Comparison of ENCODE assay signal across 8 cellular contexts in genomic region chr15:45186771-45187577, GRCh38. TPM values are rescaled to one million over a fixed set of nuclear protein-coding genes. Genes with fewer than 3 reads are reported as not detected.
DNase-seq lines count a peak whose midpoint lies in the region; ATAC-seq, FAIRE-seq and TF ChIP-seq lines count a peak whose summit lies in the region.

No MANE protein-coding gene starts in this region.

- no peaks in the 10 kb centered on the region for H3K27me3 ChIP-seq in muscle layer of colon (ENCODE audit: control insufficient read depth in 1 of 2, insufficient read depth in 2 of 2, low read length in 2 of 2)

- 92% methylated on average over 20 of the region's 42 CpGs for whole genome bisulfite sequencing in A549 (ENCODE audit: missing lambda C conversion rate)

- CTCF ChIA-PET in A549 (lab: Yijun Ruan, JAX): interaction anchor here (2.3 to 3.0 kb wide), 2 partner anchors 19 to 24 kb away, joined by 10 to 11 read pairs; no protein-coding TSS in a partner anchor

- TF ChIP-seq EP300 in A549 (IDR thresholded peaks at IDR 0.05): no peak

- H3K36me3 ChIP-seq in muscle layer of colon (ENCODE audit: insufficient read depth, low read length): no peaks in the 10 kb centered on the region

- no peak overlapping the region for H3K27ac Mint-ChIP-seq in chondrocyte (ENCODE audit: unreplicated experiment)

- ATAC-seq in A549: no peak
- peak; percentile 4 for ATAC-seq in HG02759 (IDR thresholded peaks at IDR 0.05; ENCODE audit: unreplicated experiment)

- DNase-seq in A549 (ENCODE audit: low read depth in 1 of 2, low spot score in 1 of 2) (no peak), chondrocyte (ENCODE audit: low spot score) (no peak), T1000 (lab: John Stamatoyannopoulos, UW) (no peak), glomerular visceral epithelial cell (ENCODE audit: extremely low spot score) (no peak), NCI-H526 treated with DMSO at 0.1 percent for 48 hours (lab: John Stamatoyannopoulos, UW) (no peak)
- DNase-seq in activated CD4-positive, alpha-beta T cell treated with anti-CD3 and anti-CD28 coated beads, Interleukin-2, amount 50 U/mL, for 4 hours: no peak

- H3K27me3 Mint-ChIP-seq in chondrocyte (ENCODE audit: low read depth): no peaks in the 10 kb centered on the region

- no peak for TF ChIP-seq POLR2A in A549 (IDR thresholded peaks at IDR 0.05; ENCODE audit: low read length)

- H3K4me1 ChIP-seq in A549 (peaks cover 8% of the 10 kb centered on the region; the same call in 1 of the 3 replicates), muscle layer of colon (ENCODE audit: insufficient read depth, low read length) (peaks cover 24% of the 10 kb centered on the region)

- H3K4me3 Mint-ChIP-seq in chondrocyte (ENCODE audit: unreplicated experiment): peak overlapping the region; percentile 75

- H3K9ac ChIP-seq in muscle layer of colon (ENCODE audit: low read length): peak overlapping the region; percentile 1

- H3K36me3 Mint-ChIP-seq in chondrocyte (ENCODE audit: low read depth): no peaks in the 10 kb centered on the region

- H3K9me3 ChIP-seq in A549 (no peaks in the 10 kb centered on the region), muscle layer of colon (ENCODE audit: low read length) (no peaks in the 10 kb centered on the region)

- FAIRE-seq in A549 (lab: Jason Lieb, UNC): no peak

- TF ChIP-seq RAD21 in A549 (conservative IDR thresholded peaks at IDR 0.05 in 1 of 2, IDR thresholded peaks at IDR 0.05 in 1 of 2): no peak

- H3K4me2 ChIP-seq in A549: peak overlapping the region; percentile 93

- POLR2A ChIA-PET in A549 (lab: Yijun Ruan, JAX): no interaction called here

- H3K27ac ChIP-seq in A549 (peak overlapping the region; percentile 77 to 87; a peak in 4 of 6 replicates), muscle layer of colon (ENCODE audit: low read depth, low read length) (peak overlapping the region; percentile 91)

- TF ChIP-seq CTCF in A549 (IDR thresholded peaks at IDR 0.05) (no peak), chondrocyte (IDR thresholded peaks at IDR 0.05) (no peak)

- H3K4me1 Mint-ChIP-seq in chondrocyte (ENCODE audit: low read depth): peaks cover 26% of the 10 kb centered on the region

- H3K4me3 ChIP-seq in A549 (peak overlapping the region; percentile 52), muscle layer of colon (ENCODE audit: low read depth in 1 of 2, low read length in 2 of 2) (peak overlapping the region; percentile 51 to 68)

- H3K9me3 Mint-ChIP-seq in chondrocyte (ENCODE audit: low read depth): no peaks in the 10 kb centered on the region

TF ChIP-seq in A549, 52 proteins besides CTCF, POLR2A, EP300 and RAD21:
- TF ChIP-seq ZSCAN20 (CRISPR knock-in tag; IDR thresholded peaks at IDR 0.05) (no peak), E2F6 (IDR thresholded peaks at IDR 0.05; ENCODE audit: borderline replicate concordance, low read depth) (no peak), HMGXB4 (CRISPR knock-in tag; IDR thresholded peaks at IDR 0.05; ENCODE audit: borderline replicate concordance) (no peak), CBX8 (IDR thresholded peaks at IDR 0.05) (no peak), ELK1 (IDR thresholded peaks at IDR 0.05; ENCODE audit: low read depth, low read length) (no peak), FOSL2 (IDR thresholded peaks at IDR 0.05) (no peak), FOSL2 (CRISPR knock-in tag; IDR thresholded peaks at IDR 0.05) (no peak)
- TF ChIP-seq, protein P1, sequence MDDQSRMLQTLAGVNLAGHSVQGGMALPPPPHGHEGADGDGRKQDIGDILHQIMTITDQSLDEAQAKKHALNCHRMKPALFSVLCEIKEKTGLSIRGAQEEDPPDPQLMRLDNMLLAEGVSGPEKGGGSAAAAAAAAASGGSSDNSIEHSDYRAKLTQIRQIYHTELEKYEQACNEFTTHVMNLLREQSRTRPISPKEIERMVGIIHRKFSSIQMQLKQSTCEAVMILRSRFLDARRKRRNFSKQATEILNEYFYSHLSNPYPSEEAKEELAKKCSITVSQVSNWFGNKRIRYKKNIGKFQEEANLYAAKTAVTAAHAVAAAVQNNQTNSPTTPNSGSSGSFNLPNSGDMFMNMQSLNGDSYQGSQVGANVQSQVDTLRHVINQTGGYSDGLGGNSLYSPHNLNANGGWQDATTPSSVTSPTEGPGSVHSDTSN (IDR thresholded peaks at IDR 0.05): no peak

RNA-seq across cellular contexts. Expression of gene SHF, which starts 0.8 kb away (rescaled TPM):
- polyA plus RNA-seq in A549 (2011; rRNA removed) (0.36 and 0.62 TPM in 2 replicates), A549 (2017; fragmentation: RNase III; extraction: RNeasy Plus Mini Kit Qiagen cat#74134 plus additional on column Dnase treatment) (0.85 to 1.1 TPM (median 1.1 TPM) in 3 replicates)
- 0.53 and 0.65 TPM in 2 replicates for polyA plus RNA-seq in A549 (2012; cell fraction: cytosol; rRNA removed)
- 0.95 and 1.8 TPM in 2 replicates for polyA plus RNA-seq in A549 (2012; cell fraction: nucleus; rRNA removed)
- 2.3 and 2.7 TPM in 2 replicates for polyA minus RNA-seq in A549 (2011; rRNA and poly(A)+ RNA removed)
- 4.9 to 7.0 TPM (median 5.1 TPM) in 3 replicates for total RNA-seq in chondrocyte

RNA-seq across cellular contexts. Expression of gene DUOX1, which starts 57.2 kb away (rescaled TPM):
- polyA plus RNA-seq in A549 (2011; rRNA removed) (not detected in 2 replicates), A549 (2017; fragmentation: RNase III; extraction: RNeasy Plus Mini Kit Qiagen cat#74134 plus additional on column Dnase treatment) (not detected in 3 replicates)
- not detected in 2 replicates for polyA plus RNA-seq in A549 (2012; cell fraction: cytosol; rRNA removed)
- not detected in 2 replicates for polyA plus RNA-seq in A549 (2012; cell fraction: nucleus; rRNA removed)
- polyA minus RNA-seq in A549 (2011; rRNA and poly(A)+ RNA removed): not detected in 2 replicates
- total RNA-seq in chondrocyte: 0.21 TPM in 1 of 3 replicates, not detected in the others

RNA-seq across cellular contexts. Expression of gene DUOXA1, which starts 57.3 kb away (rescaled TPM):
- 0.18 and 0.24 TPM in 2 replicates for polyA plus RNA-seq in A549 (2011; rRNA removed)
- polyA plus RNA-seq in A549 (2012; cell fraction: cytosol; rRNA removed): 0.07 and 0.16 TPM in 2 replicates
- polyA plus RNA-seq in A549 (2012; cell fraction: nucleus; rRNA removed): 0.26 and 0.87 TPM in 2 replicates
- polyA plus RNA-seq in A549 (2017; fragmentation: RNase III; extraction: RNeasy Plus Mini Kit Qiagen cat#74134 plus additional on column Dnase treatment): 0.23 to 0.49 TPM (median 0.30 TPM) in 3 replicates
- 0.24 and 0.45 TPM in 2 replicates for polyA minus RNA-seq in A549 (2011; rRNA and poly(A)+ RNA removed)
- total RNA-seq in chondrocyte: 0.47 to 0.82 TPM (median 0.64 TPM) in 3 replicates
